8 cellular contexts compared by ENCODE assay signal in the genomic region with DNA sequence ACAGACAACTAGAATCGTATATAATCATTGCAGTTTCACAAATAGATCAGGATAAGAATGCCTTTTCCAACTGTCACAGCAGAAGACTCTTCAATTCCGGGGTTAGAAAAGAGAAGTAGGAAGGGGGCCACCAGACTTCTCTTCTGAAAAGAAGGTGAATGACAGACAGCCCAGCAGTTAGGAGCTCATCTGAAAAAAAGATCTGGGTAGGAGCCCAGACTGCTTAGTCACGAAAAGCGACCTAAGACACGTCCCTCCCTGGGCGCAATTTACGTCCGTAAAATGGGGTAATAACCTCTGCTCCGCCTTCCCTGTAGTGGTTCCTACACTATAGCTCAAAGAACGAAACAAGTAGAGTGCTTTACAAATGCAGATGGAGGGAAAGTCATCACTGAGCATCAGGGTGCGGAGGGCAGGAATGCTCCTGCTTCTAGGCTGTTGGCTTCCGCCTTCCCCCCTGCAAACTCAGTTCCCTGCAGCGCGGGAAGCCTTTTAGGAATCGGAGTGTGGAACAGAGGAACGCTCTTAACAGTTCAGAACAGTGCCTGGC. TPM values are rescaled to one million over a fixed set of nuclear protein-coding genes. Genes with fewer than 3 reads are reported as not detected.
DNase-seq lines count a peak whose midpoint lies in the region; ATAC-seq and TF ChIP-seq lines count a peak whose summit lies in the region.

No MANE protein-coding gene starts in this region.

- H3K27me3 ChIP-seq in AG04450 (ENCODE audit: control insufficient read depth, insufficient read depth, low read length) (no peaks in the 10 kb centered on the region), tibial artery (no peaks in the 10 kb centered on the region)

- POLR2A ChIA-PET in AG04450 (lab: Yijun Ruan, JAX): interaction anchor here (0.8 to 2.2 kb wide), 4 partner anchors 10 to 323 kb away, joined by 3 to 9 read pairs (median 3); partner anchors contain the start of genes TUT4 and ZYG11B

- H3K36me3 ChIP-seq in tibial artery: peaks cover 9 to 25% (median 11%) of the 10 kb centered on the region in 3 donors

- peak overlapping the region; percentile 92 for H3K4me3 ChIP-seq in AG04450 (ENCODE audit: low read depth, low read length)
- peak overlapping the region; percentile 69 to 84 for H3K4me3 ChIP-seq in tibial artery

- intact Hi-C loops in tibial artery (cut with DNase I; ENCODE audit: low total_unique reads): loop anchor here (5.0 kb wide), 1 partner anchor 36 kb away; the partner anchor contains the start of gene CC2D1B

- H3K9me3 Mint-ChIP-seq in nephron: no peaks in the 10 kb centered on the region

- peak overlapping the region; percentile 98 to 99 (median 98) for H3K4me3 Mint-ChIP-seq in nephron

- H3K36me3 Mint-ChIP-seq in nephron (ENCODE audit: low read depth): peaks cover 37% of the 10 kb centered on the region

- peak overlapping the region; percentile 92 to 99 (median 99) for H3K27ac Mint-ChIP-seq in nephron

- TF ChIP-seq CTCF in AG04450 (IDR thresholded peaks at IDR 0.05; ENCODE audit: low read depth, low read length) (no peak), nephron (IDR thresholded peaks at IDR 0.05; ENCODE audit: unreplicated experiment in 3 of 3) (no peak), tibial artery (IDR thresholded peaks at IDR 0.05) (no peak)

- peak; percentile 34 for ATAC-seq in GM18517 (IDR thresholded peaks at IDR 0.05; ENCODE audit: unreplicated experiment)
- ATAC-seq in HG03025 (IDR thresholded peaks at IDR 0.05; ENCODE audit: low FRiP score, unreplicated experiment): peak; percentile 2

- H3K4me1 ChIP-seq in tibial artery: peaks cover 0 to 26% (median 17%) of the 10 kb centered on the region in 4 donors

- DNase-seq in AG04450 (ENCODE audit: low read depth, low spot score) (peak; percentile 33), NCI-H2227 treated with DMSO at 0.1 percent for 48 hours (lab: John Stamatoyannopoulos, UW) (peak; percentile 37), epithelial cell of prostate (ENCODE audit: low read depth, low spot score) (peak; percentile 34), tibial artery (no peak)
- peak; percentile 24 to 35 for DNase-seq in activated CD4-positive, alpha-beta T cell treated with anti-CD3 and anti-CD28 coated beads for 4 hours

- peaks cover 29% of the 10 kb centered on the region for H3K4me1 Mint-ChIP-seq in nephron

- H3K27ac ChIP-seq in AG04450 (ENCODE audit: low read depth, low read length): peak overlapping the region; percentile 49
- peak overlapping the region; percentile 88 for H3K27ac ChIP-seq in epithelial cell of prostate
- H3K27ac ChIP-seq in tibial artery: peak overlapping the region in 1 of 2 donors; percentile 88

- CTCF ChIA-PET in AG04450 (lab: Charles Lee): interaction anchor here (0.5 to 1.1 kb wide), 2 partner anchors 17 to 76 kb away, joined by 3 read pairs; no protein-coding TSS in a partner anchor

- no peaks in the 10 kb centered on the region for H3K27me3 Mint-ChIP-seq in nephron (ENCODE audit: low read depth)

- H3K9me3 ChIP-seq in AG04450 (ENCODE audit: control insufficient read depth, insufficient read depth, low read length) (no peaks in the 10 kb centered on the region), tibial artery (no peaks in the 10 kb centered on the region)

RNA-seq across cellular contexts. Expression of gene ORC1, which starts 0.6 kb away (rescaled TPM):
- 2.1 and 2.3 TPM in 2 replicates for polyA plus RNA-seq in AG04450 (2011; rRNA removed)
- 2.6 and 3.5 TPM in 2 replicates for polyA minus RNA-seq in AG04450 (2011; rRNA and poly(A)+ RNA removed)

RNA-seq across cellular contexts. Expression of gene PRPF38A, which starts 0.8 kb away (rescaled TPM):
- polyA plus RNA-seq in AG04450 (2011; rRNA removed): 23.5 and 26.7 TPM in 2 replicates
- 26.4 and 35.7 TPM in 2 replicates for polyA minus RNA-seq in AG04450 (2011; rRNA and poly(A)+ RNA removed)

RNA-seq across cellular contexts. Expression of gene CC2D1B, which starts 37.6 kb away (rescaled TPM):
- 9.7 and 11.7 TPM in 2 replicates for polyA plus RNA-seq in AG04450 (2011; rRNA removed)
- 14.2 and 18.5 TPM in 2 replicates for polyA minus RNA-seq in AG04450 (2011; rRNA and poly(A)+ RNA removed)

Comparison
In these comparisons a context has a peak if more than half of its experiments do, and no peak if none do; other contexts are left out.
1. DNase-seq: peak in AG04450 (single experiment), NCI-H2227 treated with DMSO at 0.1 percent for 48 hours (single experiment), activated CD4-positive, alpha-beta T cell treated with anti-CD3 and anti-CD28 coated beads for 4 hours (2 of 2) and epithelial cell of prostate (single experiment); none in tibial artery (0 of 2).